Comparison of ENCODE assay signal across 18 cellular contexts in genomic region chr13:110657196-110657595, GRCh38. TPM values are rescaled to one million over a fixed set of nuclear protein-coding genes. Genes with fewer than 3 reads are reported as not detected.
DNase-seq lines count a peak whose midpoint lies in the region; ATAC-seq, FAIRE-seq and TF ChIP-seq lines count a peak whose summit lies in the region.
"Had no signal": no experiment of that assay in that cellular context is flagged by ENCODE, and none has a peak within 500 bp of the region (broad histone marks: within the 10 kb centered on the region; RNA-seq: fewer than 3 reads in every experiment).

No MANE protein-coding gene starts in this region.

- H3K9me3 ChIP-seq in spleen (peaks cover 0 to 11% (median 2%) of the 10 kb centered on the region in 8 donors), tibial artery (no peaks in the 10 kb centered on the region), MG63 (peaks cover 7% of the 10 kb centered on the region)
- H3K9me3 ChIP-seq: BE2C had no signal

- H3K27ac Mint-ChIP-seq in CD14-positive monocyte (peak overlapping the region; percentile 89 to 96 (median 95)), naive B cell (peak overlapping the region in 5 of 6 donors; percentile 60 to 91 (median 76))

- peak; percentile 23 for FAIRE-seq in GM12891 (lab: Jason Lieb, UNC)

- peaks cover 0 to 81% (median 11%) of the 10 kb centered on the region in 6 donors for H3K36me3 ChIP-seq in spleen
- peaks cover 38 to 70% (median 56%) of the 10 kb centered on the region in 3 donors for H3K36me3 ChIP-seq in tibial artery
- peaks cover 66% of the 10 kb centered on the region for H3K36me3 ChIP-seq in MG63

- TF ChIP-seq POLR2A in GM12891 (IDR thresholded peaks at IDR 0.05; ENCODE audit: low read depth, low read length): no peak
- no peak for TF ChIP-seq POLR2A in spleen (IDR thresholded peaks at IDR 0.05)

- no peaks in the 10 kb centered on the region for H3K27me3 Mint-ChIP-seq in CD14-positive monocyte (ENCODE audit: low read depth in 3 of 3)
- no peaks in the 10 kb centered on the region for H3K27me3 Mint-ChIP-seq in naive B cell
- H3K27me3 Mint-ChIP-seq: CD4-positive, alpha-beta memory T cell had no signal

- H3K36me3 Mint-ChIP-seq in CD14-positive monocyte (peaks cover 46 to 62% of the 10 kb centered on the region in 2 donors), naive B cell (peaks cover 16 to 22% of the 10 kb centered on the region in 2 donors)

- no peak for ATAC-seq in naive B cell (ENCODE audit: low read depth in 2 of 2)

- H3K4me1 ChIP-seq in spleen (peaks cover 10 to 73% (median 35%) of the 10 kb centered on the region in 6 donors), tibial artery (no peaks in the 10 kb centered on the region)
- H3K4me1 ChIP-seq: BE2C had no signal

- H3K4me1 Mint-ChIP-seq in CD14-positive monocyte: peaks cover 62% of the 10 kb centered on the region
- H3K4me1 Mint-ChIP-seq in naive B cell: peaks cover 58 to 78% (median 78%) of the 10 kb centered on the region in 3 donors

- TF ChIP-seq CTCF in CD14-positive monocyte (IDR thresholded peaks at IDR 0.05) (no peak), spleen (IDR thresholded peaks at IDR 0.05 in 8 of 11, conservative IDR thresholded peaks at IDR 0.05 in 3 of 11) (no peak), tibial artery (IDR thresholded peaks at IDR 0.05) (no peak)

- H3K27me3 ChIP-seq in spleen (replicated peaks in 1 of 7) (no peaks in the 10 kb centered on the region), tibial artery (no peaks in the 10 kb centered on the region), MG63 (no peaks in the 10 kb centered on the region)
- H3K27me3 ChIP-seq: BE2C had no signal

- intact Hi-C loops in CD14-positive monocyte (cut with micrococcal nuclease): loop anchor here (5.0 kb wide), 1 partner anchor 55 kb away; the partner anchor contains the start of gene ING1 (in 2 of the 2)
- intact Hi-C loops in spleen (cut with DNase I; ENCODE audit: low total_unique reads): no loop called here
- intact Hi-C loops in tibial artery (cut with DNase I; ENCODE audit: low total_unique reads): no loop called here

- no peak for DNase-seq in CD14-positive monocyte (ENCODE audit: low spot score)
- no peak for DNase-seq in GM12891 (ENCODE audit: insufficient read length, low spot score)
- no peak for DNase-seq in naive B cell
- peak; percentile 57 for DNase-seq in spleen
- no peak for DNase-seq in tibial artery
- DNase-seq in MG63: no peak
- no peak for DNase-seq in NCI-H510A treated with DMSO at 0.1 percent for 48 hours (lab: John Stamatoyannopoulos, UW)
- DNase-seq: BE2C; C1 segment of cervical spinal cord; Calu3; CD4-positive, alpha-beta memory T cell; DMS 273 treated with DMSO at 0.1 percent for 48 hours; DMS53; DND-41; EL; GOT3; H7 had no signal

- H3K27ac ChIP-seq in spleen: peak overlapping the region in 5 of 8 donors; percentile 58 to 86 (median 78)
- no peak overlapping the region for H3K27ac ChIP-seq in tibial artery
- H3K27ac ChIP-seq: KMS-11 had no signal

- peaks cover 0 to 4% (median 0%) of the 10 kb centered on the region in 7 donors for H3K9me3 Mint-ChIP-seq in CD14-positive monocyte
- H3K9me3 Mint-ChIP-seq in naive B cell: peaks cover 0 to 2% (median 0%) of the 10 kb centered on the region in 7 donors

- 96 to 98% (median 98%) methylated on average over 7 of the region's 7 CpGs for WGBS in spleen, 5 donors

- H3K4me3 ChIP-seq in spleen (no peak overlapping the region), tibial artery (no peak overlapping the region), MG63 (no peak overlapping the region)

- H3K4me3 Mint-ChIP-seq in CD14-positive monocyte (peak overlapping the region in 1 of 2 donors; percentile 72), naive B cell (peak overlapping the region in 4 of 8 donors; percentile 12 to 84 (median 26))

TF ChIP-seq in GM12891, 5 proteins besides CTCF, POLR2A, EP300 and RAD21:
- no peak for TF ChIP-seq POLR2AphosphoS5 (IDR thresholded peaks at IDR 0.05; ENCODE audit: low read depth, low read length)
- TF ChIP-seq TAF1 (IDR thresholded peaks at IDR 0.05; ENCODE audit: low read depth, low read length): no peak
- TF ChIP-seq PAX5 (IDR thresholded peaks at IDR 0.05; ENCODE audit: insufficient read depth, low read length, severe bottlenecking): no peak
- TF ChIP-seq SPI1 (IDR thresholded peaks at IDR 0.05; ENCODE audit: low read depth, low read length): no peak

RNA-seq across cellular contexts. Expression of gene NAXD, which starts 41.9 kb away (rescaled TPM):
- polyA plus RNA-seq in CD14-positive monocyte (1 to 10 TPM; 7.4 to 8.5 TPM), naive B cell (ENCODE audit: low read depth in 6 of 6) (10 to 100 TPM; 10.8 to 23.1 (median 15.4) TPM), spleen (10 to 100 TPM; 25.1 to 40.9 (median 35.8) TPM)
- 28.0 TPM for polyA plus RNA-seq in GM12891 (2012; ENCODE audit: low read depth, missing spikeins)
- 10 to 100 TPM; 27.1 to 35.5 (median 34.0) TPM for total RNA-seq in spleen
- 11.7 and 12.3 TPM in 2 replicates for total RNA-seq in MG63 (2014; rRNA removed; shearing (Covaris generic); ENCODE audit: low replicate concordance)

RNA-seq across cellular contexts. Expression of gene CARS2, which starts 48.7 kb away (rescaled TPM):
- polyA plus RNA-seq in CD14-positive monocyte (100 to 1,000 TPM; 130 to 227 TPM), naive B cell (ENCODE audit: low read depth in 6 of 6) (10 to 100 TPM; 44.4 to 69.8 (median 52.9) TPM), spleen (100 to 1,000 TPM in 2 of 3 donors, 10 to 100 TPM in 1; 69.5 to 109 (median 105) TPM)
- 67.0 TPM for polyA plus RNA-seq in GM12891 (2012; ENCODE audit: low read depth, missing spikeins)
- 100 to 1,000 TPM in 1 of 7 donors, 10 to 100 TPM in 6; 63.9 to 113 (median 77.9) TPM for total RNA-seq in spleen
- total RNA-seq in MG63 (2014; rRNA removed; shearing (Covaris generic); ENCODE audit: low replicate concordance): 147 and 177 TPM in 2 replicates

RNA-seq across cellular contexts. Expression of gene ING1, which starts 56.3 kb away (rescaled TPM):
- polyA plus RNA-seq in CD14-positive monocyte (10 to 100 TPM in 1 of 2 donors, 1 to 10 TPM in 1; 8.4 to 11.8 TPM), naive B cell (ENCODE audit: low read depth in 6 of 6) (10 to 100 TPM; 16.8 to 29.2 (median 20.9) TPM), spleen (10 to 100 TPM; 10.5 to 16.0 (median 12.0) TPM)
- polyA plus RNA-seq in GM12891 (2012; ENCODE audit: low read depth, missing spikeins): 19.1 TPM
- total RNA-seq in spleen: 10 to 100 TPM; 15.1 to 32.4 (median 22.9) TPM
- total RNA-seq in MG63 (2014; rRNA removed; shearing (Covaris generic); ENCODE audit: low replicate concordance): 5.2 and 14.7 TPM in 2 replicates

Comparison
In these comparisons a context has a peak if more than half of its experiments do, and no peak if none do; other contexts are left out.
1. H3K27ac ChIP-seq: peak in spleen (5 of 8); none in tibial artery (0 of 2).
2. intact Hi-C loops: an anchor here in CD14-positive monocyte (5.0 kb wide); none called in spleen and tibial artery.